8 cellular contexts compared by ENCODE assay signal in genomic region chr3:43503067-43503728, GRCh38.
DNase-seq lines count a peak whose midpoint lies in the region; TF ChIP-seq lines count a peak whose summit lies in the region.

No MANE protein-coding gene starts in this region.

- no peak overlapping the region for H3K4me3 ChIP-seq in breast epithelium
- H3K4me3 ChIP-seq in mesenchymal stem cell (ENCODE audit: insufficient read depth in 1 of 2, low read depth in 1 of 2, low read length in 2 of 2), result no peak overlapping the region

- H3K36me3 ChIP-seq in breast epithelium (no peaks in the 10 kb centered on the region), mesenchymal stem cell (ENCODE audit: control insufficient read depth in 1 of 2, insufficient read depth in 2 of 2, low read depth in 1 of 2, low read length in 2 of 2) (peaks cover 3% of the 10 kb centered on the region in 2 experiments)

- no peak overlapping the region for H2AK5ac ChIP-seq in mesenchymal stem cell (ENCODE audit: low read length, severe bottlenecking)

- H3K9me3 Mint-ChIP-seq in Calu3 (ENCODE audit: low read depth, unreplicated experiment), result no peaks in the 10 kb centered on the region

- no peak overlapping the region for H3K27ac Mint-ChIP-seq in Calu3 (ENCODE audit: unreplicated experiment)

- no peak overlapping the region for H4K8ac ChIP-seq in mesenchymal stem cell (ENCODE audit: low read length)

- 72% methylated on average over 2 of the region's 2 CpGs for WGBS in mesenchymal stem cell

- intact Hi-C loops in breast epithelium (cut with DNase I; ENCODE audit: low total_unique reads) (no loop called here), posterior vena cava (cut with DNase I) (loop anchor here in 1 of 2 donors (5.0 kb wide), 1 partner anchor 341 kb away; no protein-coding TSS in a partner anchor), Calu3 (cut with micrococcal nuclease; ENCODE audit: unreplicated experiment) (loop anchor here (1.0 to 10.0 kb wide), 3 partner anchors 208 to 542 kb away; no protein-coding TSS in a partner anchor)

- H2BK5ac ChIP-seq in mesenchymal stem cell (ENCODE audit: low read depth, low read length, poor library complexity, severe bottlenecking), result no peak overlapping the region

- H3K9ac ChIP-seq in mesenchymal stem cell (ENCODE audit: low read length), result no peak overlapping the region

- peaks cover 17% of the 10 kb centered on the region for H3K79me1 ChIP-seq in mesenchymal stem cell (replicated peaks; ENCODE audit: low read length, poor library complexity, severe bottlenecking)

- H4K91ac ChIP-seq in mesenchymal stem cell (ENCODE audit: low read length), result no peak overlapping the region

- no peak overlapping the region for H2BK12ac ChIP-seq in mesenchymal stem cell (ENCODE audit: low read length in 2 of 2)

- H2AFZ ChIP-seq in mesenchymal stem cell (ENCODE audit: low read depth, low read length), result no peak overlapping the region

- TF ChIP-seq CTCF in breast epithelium (IDR thresholded peaks at IDR 0.05) (peak in 2 of 3 donors; percentile 22 to 49), Calu3 (IDR thresholded peaks at IDR 0.05; ENCODE audit: unreplicated experiment) (no peak)

- H3K27me3 Mint-ChIP-seq in Calu3 (ENCODE audit: unreplicated experiment), result no peaks in the 10 kb centered on the region

- no TSS peak for BruUV-seq in Calu3 (replicated peaks; lab: Mats Ljungman, UMichigan)

- no peak overlapping the region for H3K4ac ChIP-seq in mesenchymal stem cell (ENCODE audit: low read depth in 1 of 2, low read length in 2 of 2)

- H3K4me1 ChIP-seq in breast epithelium, result no peaks in the 10 kb centered on the region
- H3K4me1 ChIP-seq in mesenchymal stem cell (ENCODE audit: control insufficient read depth, insufficient read depth, low read depth, low read length), result peaks cover 2% of the 10 kb centered on the region

- no peak overlapping the region for H3K23ac ChIP-seq in mesenchymal stem cell (ENCODE audit: low read length in 2 of 2)

- H3K4me2 ChIP-seq in mesenchymal stem cell (ENCODE audit: low read length, poor library complexity, severe bottlenecking), result no peak overlapping the region

- no peaks in the 10 kb centered on the region for H3K36me3 Mint-ChIP-seq in Calu3 (ENCODE audit: insufficient read depth, unreplicated experiment)

- TF ChIP-seq POLR2A in breast epithelium (IDR thresholded peaks at IDR 0.05), result no peak

- no peak overlapping the region for H3K4me3 Mint-ChIP-seq in Calu3 (ENCODE audit: low read depth, unreplicated experiment)

- H2BK15ac ChIP-seq in mesenchymal stem cell (ENCODE audit: low read depth, poor library complexity, severe bottlenecking), result no peak overlapping the region

- H3K9me3 ChIP-seq in breast epithelium (no peaks in the 10 kb centered on the region), mesenchymal stem cell (ENCODE audit: control insufficient read depth, low read length) (no peaks in the 10 kb centered on the region)

- no peak overlapping the region for H3K14ac ChIP-seq in mesenchymal stem cell (ENCODE audit: low read length in 2 of 2)

- no peak overlapping the region for H2BK120ac ChIP-seq in mesenchymal stem cell (ENCODE audit: low read depth, low read length)

- H3K27ac ChIP-seq in breast epithelium, result no peak overlapping the region
- no peak overlapping the region for H3K27ac ChIP-seq in mesenchymal stem cell (ENCODE audit: low read length, poor library complexity, severe bottlenecking)

- no peak overlapping the region for H3K18ac ChIP-seq in mesenchymal stem cell (ENCODE audit: low read depth in 1 of 2, low read length in 2 of 2)

- DNase-seq in NCI-H446 (lab: John Stamatoyannopoulos, UW), result peak; percentile 3 to 5
- no peak for DNase-seq in NCI-H446 treated with DMSO at 0.1 percent for 48 hours (lab: John Stamatoyannopoulos, UW)
- DNase-seq in NCI-H526 (lab: John Stamatoyannopoulos, UW), result peak; percentile 23 to 62
- DNase-seq in breast epithelium (ENCODE audit: low spot score in 2 of 2), result no peak
- DNase-seq in mesenchymal stem cell, result peak; percentile 47
- no peak for DNase-seq in activated CD4-positive, alpha-beta T cell treated with anti-CD3 and anti-CD28 coated beads, Interleukin-2, amount 50 U/mL, for 1 hour
- DNase-seq in posterior vena cava (ENCODE audit: low spot score), result no peak
- DNase-seq in Calu3, result no peak

- CTCF ChIA-PET in Calu3 (lab: Charles Lee), result interaction anchor here (0.5 to 2.0 kb wide), 8 partner anchors 32 to 541 kb away, joined by 3 to 12 read pairs (median 3); no protein-coding TSS in a partner anchor

- no peaks in the 10 kb centered on the region for H3K4me1 Mint-ChIP-seq in Calu3 (ENCODE audit: low read depth, unreplicated experiment)

- H3K27me3 ChIP-seq in breast epithelium (no peaks in the 10 kb centered on the region), mesenchymal stem cell (ENCODE audit: control insufficient read depth in 1 of 2, insufficient read depth in 1 of 2, low read length in 2 of 2) (no peaks in the 10 kb centered on the region)

Comparison
In these comparisons a context has a peak if more than half of its experiments do, and no peak if none do; other contexts are left out.
1. DNase-seq: peak in NCI-H446 (2 of 2), NCI-H526 (2 of 2) and mesenchymal stem cell (single experiment); none in NCI-H446 treated with DMSO at 0.1 percent for 48 hours (single experiment), breast epithelium (0 of 2), activated CD4-positive, alpha-beta T cell treated with anti-CD3 and anti-CD28 coated beads, Interleukin-2, amount 50 U/mL, for 1 hour (single experiment), posterior vena cava (single experiment) and Calu3 (single experiment).